In genomic region chr6:35452186-35453090, GRCh38 we compare ENCODE assay signal across 1 cellular context.
TF ChIP-seq lines count a peak whose summit lies in the region.

Gene FANCE, plus strand, starts transcription at chr6:35452338. Its CDS starts 208 bp downstream, at chr6:35452546.

TF ChIP-seq in HepG2, 621 proteins besides CTCF, POLR2A, EP300 and RAD21 (continued from another document and continues in another):
- TF ChIP-seq ZNF598 (CRISPR knock-in tag; IDR thresholded peaks at IDR 0.05; ENCODE audit: borderline replicate concordance), result 0 out of 2 replicates have a peak, but pooled peaks have one; percentile 21
- peak; percentile 87; the same call in 1 of the 2 replicates for TF ChIP-seq REL (CRISPR knock-in tag; conservative IDR thresholded peaks at IDR 0.05)
- peak; percentile 34; the same call in 1 of the 2 replicates for TF ChIP-seq ZNF512B (CRISPR knock-in tag; IDR thresholded peaks at IDR 0.05; ENCODE audit: borderline replicate concordance)
- TF ChIP-seq CENPX (CRISPR knock-in tag; IDR thresholded peaks at IDR 0.05), result no peak
- no peak for TF ChIP-seq SIX1 (CRISPR knock-in tag; IDR thresholded peaks at IDR 0.05; ENCODE audit: borderline replicate concordance)
- TF ChIP-seq POGZ (CRISPR knock-in tag; IDR thresholded peaks at IDR 0.05), result no peak
- no peak for TF ChIP-seq SSRP1 (CRISPR knock-in tag; IDR thresholded peaks at IDR 0.05)
- TF ChIP-seq ZNF446 (CRISPR knock-in tag; IDR thresholded peaks at IDR 0.05), result peak; percentile 58; the same call in 1 of the 2 replicates
- peak; percentile 35; the same call in 1 of the 2 replicates for TF ChIP-seq NR0B2 (CRISPR knock-in tag; IDR thresholded peaks at IDR 0.05)
- peak; percentile 40; the same call in 1 of the 2 replicates for TF ChIP-seq NFYC (CRISPR knock-in tag; IDR thresholded peaks at IDR 0.05)
- TF ChIP-seq ZNF280B (CRISPR knock-in tag; IDR thresholded peaks at IDR 0.05; ENCODE audit: borderline replicate concordance), result peak; percentile 67; the same call in 1 of the 2 replicates
- no peak for TF ChIP-seq ZNF577 (CRISPR knock-in tag; IDR thresholded peaks at IDR 0.05; ENCODE audit: borderline replicate concordance, low read depth)
- peak; percentile 57; the same call in 1 of the 2 replicates for TF ChIP-seq ZNF280D (CRISPR knock-in tag; IDR thresholded peaks at IDR 0.05)
- TF ChIP-seq KDM5A (IDR thresholded peaks at IDR 0.05; ENCODE audit: borderline replicate concordance, low read length), result no peak
- peak; percentile 44 for TF ChIP-seq MAZ (IDR thresholded peaks at IDR 0.05; ENCODE audit: borderline replicate concordance, low read depth, low read length)
- peak; percentile 96 for TF ChIP-seq MAZ (CRISPR knock-in tag; IDR thresholded peaks at IDR 0.05; ENCODE audit: low read depth)
- TF ChIP-seq NRL (CRISPR knock-in tag; IDR thresholded peaks at IDR 0.05; ENCODE audit: borderline replicate concordance), result peak; percentile 91; the same call in 1 of the 2 replicates
- TF ChIP-seq POLR2G (IDR thresholded peaks at IDR 0.05; ENCODE audit: low read depth, low read length), result peak; percentile 77
- no peak for TF ChIP-seq ZNF3 (CRISPR knock-in tag; IDR thresholded peaks at IDR 0.05)
- TF ChIP-seq ZSCAN29 (CRISPR knock-in tag; conservative IDR thresholded peaks at IDR 0.05), result no peak
- no peak for TF ChIP-seq PITX1 (CRISPR knock-in tag; IDR thresholded peaks at IDR 0.05)
- 0 out of 2 replicates have a peak, but pooled peaks have one; percentile 16 for TF ChIP-seq TBP (CRISPR knock-in tag; IDR thresholded peaks at IDR 0.05)
- no peak for TF ChIP-seq CCAR2 (optimal IDR thresholded peaks at IDR 0.05; ENCODE audit: low read depth, low read length)
- no peak; the same call in 1 of the 2 replicates for TF ChIP-seq ZFP36L2 (CRISPR knock-in tag; IDR thresholded peaks at IDR 0.05)
- no peak for TF ChIP-seq RERE (CRISPR knock-in tag; IDR thresholded peaks at IDR 0.05; ENCODE audit: low read depth)
- peak; percentile 76; the same call in 1 of the 2 replicates for TF ChIP-seq ZNF142 (CRISPR knock-in tag; IDR thresholded peaks at IDR 0.05)
- TF ChIP-seq TFAP4 (IDR thresholded peaks at IDR 0.05; ENCODE audit: borderline replicate concordance, low read depth), result peak; percentile 50; the same call in 1 of the 2 replicates
- TF ChIP-seq PHF20 (CRISPR knock-in tag; IDR thresholded peaks at IDR 0.05), result no peak; the same call in 1 of the 2 replicates
- TF ChIP-seq ZSCAN20 (CRISPR knock-in tag; IDR thresholded peaks at IDR 0.05; ENCODE audit: borderline replicate concordance), result no peak; the same call in 1 of the 2 replicates
- peak; percentile 88; the same call in 1 of the 2 replicates for TF ChIP-seq KDM5B (CRISPR knock-in tag; IDR thresholded peaks at IDR 0.05; ENCODE audit: borderline replicate concordance)
- TF ChIP-seq MED1 (CRISPR knock-in tag; IDR thresholded peaks at IDR 0.05), result peak; percentile 61
- no peak for TF ChIP-seq TCF12 (IDR thresholded peaks at IDR 0.05)
- no peak for TF ChIP-seq TCF12 (CRISPR knock-in tag; IDR thresholded peaks at IDR 0.05)
- no peak; the same call in 1 of the 2 replicates for TF ChIP-seq JDP2 (CRISPR knock-in tag; IDR thresholded peaks at IDR 0.05; ENCODE audit: borderline replicate concordance)
- 0 out of 2 replicates have a peak, but pooled peaks have one; percentile 24 for TF ChIP-seq ONECUT2 (CRISPR knock-in tag; IDR thresholded peaks at IDR 0.05)
- TF ChIP-seq ELF3 (CRISPR knock-in tag; IDR thresholded peaks at IDR 0.05), result peak; percentile 63
- peak; percentile 60 for TF ChIP-seq HDAC2 (CRISPR knock-in tag; IDR thresholded peaks at IDR 0.05)
- TF ChIP-seq ERF (CRISPR knock-in tag; IDR thresholded peaks at IDR 0.05), result peak; percentile 63
- TF ChIP-seq ZNF841 (CRISPR knock-in tag; IDR thresholded peaks at IDR 0.05; ENCODE audit: borderline replicate concordance), result no peak
